In the genomic region with DNA sequence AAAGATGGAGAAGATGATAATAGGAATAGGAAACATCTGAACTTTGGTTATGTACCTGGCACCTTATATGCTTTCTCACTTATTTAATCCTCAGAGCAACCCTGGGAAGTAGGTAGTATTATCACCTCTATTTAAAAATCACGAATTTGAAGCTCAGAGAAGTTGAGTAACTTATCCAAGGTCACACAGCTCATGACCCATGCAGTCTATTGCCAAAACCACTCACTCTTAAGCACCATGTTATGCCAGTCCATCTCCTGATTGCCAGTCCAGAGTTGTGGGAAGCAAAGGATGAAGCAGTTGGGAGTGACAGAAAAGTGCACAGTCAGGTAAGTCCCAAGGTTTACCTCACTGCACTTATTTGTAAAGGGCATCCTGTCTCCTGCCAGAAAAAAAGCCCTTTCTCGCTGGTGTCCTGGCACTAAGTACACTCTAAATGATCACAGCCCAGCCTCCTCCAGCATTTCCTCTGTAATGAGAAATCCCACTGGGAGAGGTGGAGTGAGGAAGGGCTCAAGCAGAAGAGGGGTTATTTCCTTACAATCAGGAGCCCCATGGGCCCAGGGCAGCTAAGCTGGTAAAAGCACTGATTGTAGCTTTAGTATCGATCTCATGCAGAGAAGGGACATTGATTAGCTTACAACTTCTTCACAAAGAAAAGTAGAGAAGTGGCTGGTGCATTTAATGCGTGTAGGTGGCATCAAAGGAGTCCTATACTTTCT, we compare ENCODE assay signal across 22 cellular contexts. TPM values are rescaled to one million over a fixed set of nuclear protein-coding genes. Genes with fewer than 3 reads are reported as not detected.
"Had no signal": no experiment of that assay in that cellular context is flagged by ENCODE, and none has a peak within 500 bp of the region (broad histone marks: within the 10 kb centered on the region; RNA-seq: fewer than 3 reads in every experiment).

No MANE protein-coding gene starts in this region.

- H3K9me3 Mint-ChIP-seq: activated naive CD4-positive, alpha-beta T cell treated with anti-CD3 and anti-CD28 coated beads, Interleukin-2, amount 50 U/mL, for 72 hours; activated T-helper 1 cell treated with anti-CD3 and anti-CD28 coated beads, Interleukin-12 subunit alpha, Interleukin-12 subunit beta, Interleukin-2, Interleukin-4 antibody, amounts not matched to agents 30 ng/mL and 10 ng/mL and 1 ng/mL, durations not matched to agents 14 hours and 24 hours and 36 hours; natural killer cell treated with Interleukin-12 subunit alpha and Interleukin-12 subunit beta and Interleukin-15 and Interleukin-18, amount 100 ng/mL, for 72 hours; stimulated activated memory B cell treated with anti-CD40 and anti-IgM and Interleukin-4, amounts not matched to agents 10 μg/mL and 1 μg/mL and 100 μg/mL, for 72 hours had no signal

- H3K4me2 ChIP-seq: smooth muscle cell had no signal

- H3K4me3 Mint-ChIP-seq: activated CD8-positive, alpha-beta T cell treated with anti-CD3 and anti-CD28 coated beads, Interleukin-2, amount 10 ng/mL, durations not matched to agents 7 days and 5 days; activated T-helper 1 cell treated with anti-CD3 and anti-CD28 coated beads, Interleukin-12 subunit alpha, Interleukin-12 subunit beta, Interleukin-2, Interleukin-4 antibody, amounts not matched to agents 30 ng/mL and 10 ng/mL and 1 ng/mL, durations not matched to agents 14 hours and 24 hours and 36 hours; natural killer cell treated with Interleukin-12 subunit alpha and Interleukin-12 subunit beta and Interleukin-15 and Interleukin-18, amount 100 ng/mL, for 72 hours; stimulated activated memory B cell treated with anti-CD40 and anti-IgM and Interleukin-4, amounts not matched to agents 10 μg/mL and 1 μg/mL and 100 μg/mL, for 72 hours had no signal

- H3K27ac Mint-ChIP-seq: activated CD8-positive, alpha-beta T cell treated with anti-CD3 and anti-CD28 coated beads, Interleukin-2, amount 10 ng/mL, durations not matched to agents 7 days and 5 days; activated naive CD4-positive, alpha-beta T cell treated with anti-CD3 and anti-CD28 coated beads, Interleukin-2, amount 50 U/mL, for 72 hours; activated T-helper 1 cell treated with anti-CD3 and anti-CD28 coated beads, Interleukin-12 subunit alpha, Interleukin-12 subunit beta, Interleukin-2, Interleukin-4 antibody, amounts not matched to agents 30 ng/mL and 10 ng/mL and 1 ng/mL, durations not matched to agents 14 hours and 24 hours and 36 hours; natural killer cell treated with Interleukin-12 subunit alpha and Interleukin-12 subunit beta and Interleukin-15 and Interleukin-18, amount 100 ng/mL, for 72 hours; stimulated activated memory B cell treated with anti-CD40 and anti-IgM and Interleukin-4, amounts not matched to agents 10 μg/mL and 1 μg/mL and 100 μg/mL, for 72 hours had no signal

- H3K27ac ChIP-seq: ascending aorta, esophagus muscularis mucosa, sigmoid colon, stomach, suprapubic skin, tibial nerve had no signal

- H3K4me1 Mint-ChIP-seq: stimulated activated memory B cell treated with anti-CD40 and anti-IgM and Interleukin-4, amounts not matched to agents 10 μg/mL and 1 μg/mL and 100 μg/mL, for 72 hours had no signal

- H3K36me3 Mint-ChIP-seq: activated naive CD4-positive, alpha-beta T cell treated with anti-CD3 and anti-CD28 coated beads, Interleukin-2, amount 50 U/mL, for 72 hours; natural killer cell treated with Interleukin-12 subunit alpha and Interleukin-12 subunit beta and Interleukin-15 and Interleukin-18, amount 100 ng/mL, for 72 hours; stimulated activated memory B cell treated with anti-CD40 and anti-IgM and Interleukin-4, amounts not matched to agents 10 μg/mL and 1 μg/mL and 100 μg/mL, for 72 hours had no signal

- H3K4me3 ChIP-seq: ascending aorta, esophagus muscularis mucosa, sigmoid colon, smooth muscle cell, stomach, suprapubic skin, tibial nerve had no signal

- H3K27me3 ChIP-seq: ascending aorta, sigmoid colon, tibial nerve had no signal

- DNase-seq: activated CD4-positive, alpha-beta T cell treated with anti-CD3 and anti-CD28 coated beads for 1 hour; activated CD4-positive, alpha-beta T cell treated with anti-CD3 and anti-CD28 coated beads, Interleukin-2, amount 50 U/mL, for 1 hour; activated CD8-positive, alpha-beta T cell treated with anti-CD3 and anti-CD28 coated beads, Interleukin-2, amount 10 ng/mL, durations not matched to agents 7 days and 5 days; activated gamma-delta T cell treated with Interleukin-2 at 50 U/mL for 16 hours; central memory CD4-positive, alpha-beta T cell; hippocampal formation; left ventricle myocardium superior; mammary epithelial cell; midbrain; nucleus accumbens; sigmoid colon; stimulated activated CD4-positive, alpha-beta T cell treated with anti-CD3 and anti-CD28 coated beads, Interleukin-15, amount 100 ng/mL, for 24 hours; stomach had no signal

- H3K9me3 ChIP-seq: ascending aorta, esophagus muscularis mucosa, sigmoid colon, stomach, suprapubic skin, tibial nerve had no signal

- H3K36me3 ChIP-seq: ascending aorta, esophagus muscularis mucosa, sigmoid colon, stomach, suprapubic skin, tibial nerve had no signal

- H3K4me1 ChIP-seq: ascending aorta, esophagus muscularis mucosa, sigmoid colon, stomach, suprapubic skin, tibial nerve had no signal

RNA-seq across cellular contexts. Expression of a gene that starts 21.3 kb away (rescaled TPM):
- total RNA-seq: activated CD8-positive, alpha-beta T cell treated with anti-CD3 and anti-CD28 coated beads, Interleukin-2, amount 10 ng/mL, durations not matched to agents 7 days and 5 days; activated naive CD4-positive, alpha-beta T cell treated with anti-CD3 and anti-CD28 coated beads, Interleukin-2, amount 50 U/mL, for 72 hours; activated T-helper 1 cell treated with anti-CD3 and anti-CD28 coated beads, Interleukin-12 subunit alpha, Interleukin-12 subunit beta, Interleukin-2, Interleukin-4 antibody, amounts not matched to agents 30 ng/mL and 10 ng/mL and 1 ng/mL, durations not matched to agents 14 hours and 24 hours and 36 hours; ascending aorta; mammary epithelial cell; natural killer cell treated with Interleukin-12 subunit alpha and Interleukin-12 subunit beta and Interleukin-15 and Interleukin-18, amount 100 ng/mL, for 72 hours; smooth muscle cell; tibial nerve had no signal
